ENCODE assay signal across 1 cellular context in genomic region chr3:188153498-188153948, GRCh38.
TF ChIP-seq lines count a peak whose summit lies in the region.

No MANE protein-coding gene starts in this region.

TF ChIP-seq in WTC11, 78 proteins besides CTCF, POLR2A, EP300 and RAD21 (continued from another document):
- TF ChIP-seq HMGXB4 (CRISPR knock-in tag; IDR thresholded peaks at IDR 0.05): no peak
- no peak; the same call in 1 of the 2 replicates for TF ChIP-seq GABPB1 (CRISPR knock-in tag; IDR thresholded peaks at IDR 0.05)
- TF ChIP-seq MYBL2 (CRISPR knock-in tag; IDR thresholded peaks at IDR 0.05): no peak
- TF ChIP-seq FOXJ3 (CRISPR knock-in tag; IDR thresholded peaks at IDR 0.05; ENCODE audit: borderline replicate concordance): no peak
- TF ChIP-seq CREB1 (CRISPR knock-in tag; IDR thresholded peaks at IDR 0.05): 0 out of 2 replicates have a peak, but pooled peaks have one; percentile 31
- TF ChIP-seq CREM (CRISPR knock-in tag; IDR thresholded peaks at IDR 0.05): no peak
- no peak for TF ChIP-seq PRRX2 (CRISPR knock-in tag; IDR thresholded peaks at IDR 0.05)
- no peak; the same call in 1 of the 2 replicates for TF ChIP-seq AR (CRISPR knock-in tag; IDR thresholded peaks at IDR 0.05)
- no peak for TF ChIP-seq ZNF317 (CRISPR knock-in tag; IDR thresholded peaks at IDR 0.05; ENCODE audit: borderline replicate concordance, low read depth)
- peak; percentile 68; the same call in 1 of the 2 replicates for TF ChIP-seq MAX (CRISPR knock-in tag; IDR thresholded peaks at IDR 0.05)
- peak; percentile 25; the same call in 1 of the 2 replicates for TF ChIP-seq TEAD4 (CRISPR knock-in tag; IDR thresholded peaks at IDR 0.05)
- no peak for TF ChIP-seq E2F4 (CRISPR knock-in tag; IDR thresholded peaks at IDR 0.05; ENCODE audit: borderline replicate concordance, low read depth)
- no peak for TF ChIP-seq SOX15 (CRISPR knock-in tag; IDR thresholded peaks at IDR 0.05)
- 0 out of 2 replicates have a peak, but pooled peaks have one; percentile 1 for TF ChIP-seq ZNF425 (CRISPR knock-in tag; conservative IDR thresholded peaks at IDR 0.05)
- TF ChIP-seq E2F1 (CRISPR knock-in tag; IDR thresholded peaks at IDR 0.05): 0 out of 2 replicates have a peak, but pooled peaks have one; percentile 54
- no peak for TF ChIP-seq ELF4 (CRISPR knock-in tag; IDR thresholded peaks at IDR 0.05; ENCODE audit: low read depth)
- TF ChIP-seq ATF2 (CRISPR knock-in tag; IDR thresholded peaks at IDR 0.05; ENCODE audit: borderline replicate concordance, low read depth): no peak
- 0 out of 2 replicates have a peak, but pooled peaks have one; percentile 25 for TF ChIP-seq USF1 (CRISPR knock-in tag; IDR thresholded peaks at IDR 0.05)
- no peak for TF ChIP-seq ZSCAN18 (CRISPR knock-in tag; IDR thresholded peaks at IDR 0.05)
- no peak for TF ChIP-seq GTF2I (CRISPR knock-in tag; conservative IDR thresholded peaks at IDR 0.05)
- TF ChIP-seq ZBTB21 (CRISPR knock-in tag; IDR thresholded peaks at IDR 0.05; ENCODE audit: borderline replicate concordance): 0 out of 2 replicates have a peak, but pooled peaks have one; percentile 44
- TF ChIP-seq E2F5 (CRISPR knock-in tag; IDR thresholded peaks at IDR 0.05): peak; percentile 56; the same call in 1 of the 2 replicates
- TF ChIP-seq ARID4B (CRISPR knock-in tag; IDR thresholded peaks at IDR 0.05; ENCODE audit: borderline replicate concordance): 0 out of 2 replicates have a peak, but pooled peaks have one; percentile 46
TF ChIP-seq in WTC11: peak in this region for 13.
